12 cellular contexts compared by ENCODE assay signal in genomic region chr3:164486150-164486549, GRCh38.
"Had no signal": no experiment of that assay in that cellular context is flagged by ENCODE, and none has a peak within 500 bp of the region (broad histone marks: within the 10 kb centered on the region; RNA-seq: fewer than 3 reads in every experiment).

No MANE protein-coding gene starts in this region.

- H3K4me1 Mint-ChIP-seq: activated naive CD4-positive, alpha-beta T cell treated with anti-CD3 and anti-CD28 coated beads, Interleukin-2, amount 50 U/mL, for 24 hours; neural crest cell; stimulated activated memory B cell treated with anti-CD40 and anti-IgM and Interleukin-4, amounts not matched to agents 10 μg/mL and 1 μg/mL and 100 μg/mL, for 72 hours had no signal

- H3K27ac Mint-ChIP-seq: activated naive CD4-positive, alpha-beta T cell treated with anti-CD3 and anti-CD28 coated beads, Interleukin-2, amount 50 U/mL, for 24 hours; stimulated activated memory B cell treated with anti-CD40 and anti-IgM and Interleukin-4, amounts not matched to agents 10 μg/mL and 1 μg/mL and 100 μg/mL, for 72 hours had no signal

- H3K4me3 Mint-ChIP-seq: activated naive CD4-positive, alpha-beta T cell treated with anti-CD3 and anti-CD28 coated beads, Interleukin-2, amount 50 U/mL, for 24 hours; neural crest cell; stimulated activated memory B cell treated with anti-CD40 and anti-IgM and Interleukin-4, amounts not matched to agents 10 μg/mL and 1 μg/mL and 100 μg/mL, for 72 hours had no signal

- H3K36me3 Mint-ChIP-seq: activated naive CD4-positive, alpha-beta T cell treated with anti-CD3 and anti-CD28 coated beads, Interleukin-2, amount 50 U/mL, for 24 hours; stimulated activated memory B cell treated with anti-CD40 and anti-IgM and Interleukin-4, amounts not matched to agents 10 μg/mL and 1 μg/mL and 100 μg/mL, for 72 hours had no signal

- H3K9me3 ChIP-seq: vagina had no signal

- H3K4me3 ChIP-seq: tibial nerve, vagina had no signal

- H3K27ac ChIP-seq: tibial nerve, vagina had no signal

- H3K27me3 Mint-ChIP-seq: activated naive CD4-positive, alpha-beta T cell treated with anti-CD3 and anti-CD28 coated beads, Interleukin-2, amount 50 U/mL, for 24 hours; stimulated activated memory B cell treated with anti-CD40 and anti-IgM and Interleukin-4, amounts not matched to agents 10 μg/mL and 1 μg/mL and 100 μg/mL, for 72 hours had no signal

- H3K9me3 Mint-ChIP-seq: activated naive CD4-positive, alpha-beta T cell treated with anti-CD3 and anti-CD28 coated beads, Interleukin-2, amount 50 U/mL, for 24 hours had no signal

- H3K27me3 ChIP-seq: tibial nerve, vagina had no signal

- H3K36me3 ChIP-seq: tibial nerve, vagina had no signal

- FAIRE-seq: colon, endothelial cell of umbilical vein had no signal

- DNase-seq: activated effector memory CD4-positive, alpha-beta T cell treated with Interleukin-2 at 50 U/mL for 16 hours; activated T-cell treated with anti-CD3 and anti-CD28 coated beads, Interleukin-2, amount 50 U/mL, for 1 hour; amygdala; retina; T-helper 2 cell had no signal

- ATAC-seq: stimulated activated memory B cell treated with anti-CD40 and anti-IgM and Interleukin-4, amounts not matched to agents 10 μg/mL and 1 μg/mL and 100 μg/mL, for 72 hours had no signal
